ENCODE assay signal across 1 cellular context in the genomic region with DNA sequence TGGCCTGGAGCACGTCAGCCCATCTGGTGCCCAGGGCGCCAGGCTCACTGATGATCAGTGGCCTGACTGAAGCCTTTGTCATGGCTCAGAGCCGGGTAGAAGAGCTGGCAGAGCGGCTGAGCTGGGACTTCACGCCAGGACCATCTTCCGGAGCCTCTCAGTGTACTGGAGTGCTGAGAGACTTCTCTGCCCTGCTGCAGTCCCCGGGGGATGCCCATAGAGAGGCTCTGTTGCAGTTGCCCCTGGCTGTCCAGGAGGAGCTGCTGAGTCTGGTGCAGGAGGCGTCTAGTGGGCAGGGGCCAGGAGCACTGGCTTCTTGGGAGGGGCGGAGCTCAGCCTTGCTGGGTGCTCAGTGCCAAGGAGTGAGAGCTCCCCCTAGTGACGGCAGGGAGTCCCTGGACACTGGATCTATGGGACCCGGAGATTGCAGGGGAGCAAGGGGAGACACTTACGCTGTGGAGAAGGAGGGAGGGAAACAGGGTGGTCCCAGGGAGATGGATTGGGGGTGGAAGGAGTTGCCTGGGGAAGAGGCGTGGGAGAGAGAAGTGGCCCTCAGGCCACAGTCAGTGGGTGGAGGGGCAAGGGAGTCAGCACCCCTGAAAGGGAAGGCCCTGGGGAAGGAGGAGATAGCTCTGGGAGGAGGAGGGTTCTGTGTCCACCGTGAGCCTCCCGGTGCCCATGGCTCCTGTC.
TF ChIP-seq lines count a peak whose summit lies in the region.

No MANE protein-coding gene starts in this region.

TF ChIP-seq in HCT116, 20 proteins besides CTCF, POLR2A, EP300 and RAD21:
- TF ChIP-seq, protein P1, sequence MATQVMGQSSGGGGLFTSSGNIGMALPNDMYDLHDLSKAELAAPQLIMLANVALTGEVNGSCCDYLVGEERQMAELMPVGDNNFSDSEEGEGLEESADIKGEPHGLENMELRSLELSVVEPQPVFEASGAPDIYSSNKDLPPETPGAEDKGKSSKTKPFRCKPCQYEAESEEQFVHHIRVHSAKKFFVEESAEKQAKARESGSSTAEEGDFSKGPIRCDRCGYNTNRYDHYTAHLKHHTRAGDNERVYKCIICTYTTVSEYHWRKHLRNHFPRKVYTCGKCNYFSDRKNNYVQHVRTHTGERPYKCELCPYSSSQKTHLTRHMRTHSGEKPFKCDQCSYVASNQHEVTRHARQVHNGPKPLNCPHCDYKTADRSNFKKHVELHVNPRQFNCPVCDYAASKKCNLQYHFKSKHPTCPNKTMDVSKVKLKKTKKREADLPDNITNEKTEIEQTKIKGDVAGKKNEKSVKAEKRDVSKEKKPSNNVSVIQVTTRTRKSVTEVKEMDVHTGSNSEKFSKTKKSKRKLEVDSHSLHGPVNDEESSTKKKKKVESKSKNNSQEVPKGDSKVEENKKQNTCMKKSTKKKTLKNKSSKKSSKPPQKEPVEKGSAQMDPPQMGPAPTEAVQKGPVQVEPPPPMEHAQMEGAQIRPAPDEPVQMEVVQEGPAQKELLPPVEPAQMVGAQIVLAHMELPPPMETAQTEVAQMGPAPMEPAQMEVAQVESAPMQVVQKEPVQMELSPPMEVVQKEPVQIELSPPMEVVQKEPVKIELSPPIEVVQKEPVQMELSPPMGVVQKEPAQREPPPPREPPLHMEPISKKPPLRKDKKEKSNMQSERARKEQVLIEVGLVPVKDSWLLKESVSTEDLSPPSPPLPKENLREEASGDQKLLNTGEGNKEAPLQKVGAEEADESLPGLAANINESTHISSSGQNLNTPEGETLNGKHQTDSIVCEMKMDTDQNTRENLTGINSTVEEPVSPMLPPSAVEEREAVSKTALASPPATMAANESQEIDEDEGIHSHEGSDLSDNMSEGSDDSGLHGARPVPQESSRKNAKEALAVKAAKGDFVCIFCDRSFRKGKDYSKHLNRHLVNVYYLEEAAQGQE (IDR thresholded peaks at IDR 0.05; ENCODE audit: low read depth), result no peak
TF ChIP-seq in HCT116: peak in this region for 0.
